Comparison of ENCODE assay signal across 27 cellular contexts in the genomic region with DNA sequence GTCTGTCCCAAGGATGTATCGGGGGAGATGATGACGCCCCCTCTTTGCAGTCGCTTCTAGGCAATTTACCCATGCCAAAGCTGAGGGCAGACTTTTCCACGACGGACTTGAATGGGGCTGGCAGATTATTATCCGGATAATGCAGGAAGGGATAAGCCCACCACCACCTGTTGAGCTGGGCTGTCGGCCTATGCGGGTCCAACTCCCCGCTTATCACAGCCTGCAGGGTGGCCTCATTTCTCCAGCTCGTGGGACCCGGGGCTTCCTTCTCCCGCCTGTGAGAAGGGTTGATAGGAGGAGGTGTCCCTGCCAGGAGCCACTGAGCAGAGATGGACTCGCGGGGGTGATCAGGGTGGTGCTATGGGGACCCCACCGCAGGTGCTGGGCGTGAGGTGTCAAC. TPM values are rescaled to one million over a fixed set of nuclear protein-coding genes. Genes with fewer than 3 reads are reported as not detected.
DNase-seq lines count a peak whose midpoint lies in the region; ATAC-seq, FAIRE-seq and TF ChIP-seq lines count a peak whose summit lies in the region.
"Had no signal": no experiment of that assay in that cellular context is flagged by ENCODE, and none has a peak within 500 bp of the region (broad histone marks: within the 10 kb centered on the region; RNA-seq: fewer than 3 reads in every experiment).

No MANE protein-coding gene starts in this region.

- no peak for TF ChIP-seq POLR2A in A549 (IDR thresholded peaks at IDR 0.05; ENCODE audit: low read length)
- no peak for TF ChIP-seq POLR2A in esophagus squamous epithelium (IDR thresholded peaks at IDR 0.05)

- no peaks in the 10 kb centered on the region for H3K36me3 ChIP-seq in astrocyte (ENCODE audit: insufficient read depth, low read length)
- H3K36me3 ChIP-seq in esophagus squamous epithelium, result no peaks in the 10 kb centered on the region
- H3K36me3 ChIP-seq: HAP-1, heart right ventricle, upper lobe of left lung had no signal

- H3K4me3 Mint-ChIP-seq in H9 (peak overlapping the region; percentile 44 to 66), astrocyte (ENCODE audit: unreplicated experiment) (no peak overlapping the region)
- H3K4me3 Mint-ChIP-seq: activated naive CD4-positive, alpha-beta T cell treated with anti-CD3 and anti-CD28 coated beads, Interleukin-2, amount 10 ng/mL, durations not matched to agents 7 days and 5 days; activated T-cell treated with anti-CD3 and anti-CD28 coated beads, Interleukin-2, amount 50 U/mL, for 24 hours; dendritic cell treated with granulocyte-macrophage colony-stimulating factor and Interleukin-4, amounts not matched to agents 40 ng/mL and 50 ng/mL, for 4 days had no signal

- H3K4me1 Mint-ChIP-seq in H9 (peaks cover 6 to 9% of the 10 kb centered on the region in 2 experiments), astrocyte (ENCODE audit: low read depth, unreplicated experiment) (no peaks in the 10 kb centered on the region)
- H3K4me1 Mint-ChIP-seq: activated naive CD4-positive, alpha-beta T cell treated with anti-CD3 and anti-CD28 coated beads, Interleukin-2, amount 10 ng/mL, durations not matched to agents 7 days and 5 days had no signal

- H2BK120ac ChIP-seq in H9 (ENCODE audit: low read depth, low read length, poor library complexity, severe bottlenecking), result no peak overlapping the region

- no peak overlapping the region for H2BK20ac ChIP-seq in H9 (ENCODE audit: low read depth, low read length, poor library complexity, severe bottlenecking)

- no peaks in the 10 kb centered on the region for H3K9me3 ChIP-seq in A549
- no peaks in the 10 kb centered on the region for H3K9me3 ChIP-seq in H9 (ENCODE audit: control insufficient read depth, low read depth, low read length)
- no peaks in the 10 kb centered on the region for H3K9me3 ChIP-seq in astrocyte (ENCODE audit: insufficient read depth, low read depth, low read length)
- no peaks in the 10 kb centered on the region for H3K9me3 ChIP-seq in esophagus squamous epithelium
- H3K9me3 ChIP-seq: HAP-1, heart right ventricle, upper lobe of left lung had no signal

- H3K18ac ChIP-seq in H9 (ENCODE audit: insufficient read length, low read depth, low read length), result no peak overlapping the region

- H3K27me3 ChIP-seq in H9 (ENCODE audit: insufficient read depth, low read length) (no peaks in the 10 kb centered on the region), astrocyte (ENCODE audit: insufficient read depth, low read length) (peaks cover 40% of the 10 kb centered on the region), esophagus squamous epithelium (peaks cover 4 to 90% (median 9%) of the 10 kb centered on the region in 4 donors)

- H3K9me3 Mint-ChIP-seq in H9 (no peaks in the 10 kb centered on the region; a peak in 1 of 5 replicates), astrocyte (ENCODE audit: unreplicated experiment) (peaks cover 1% of the 10 kb centered on the region)
- no peaks in the 10 kb centered on the region for H3K9me3 Mint-ChIP-seq in activated naive CD4-positive, alpha-beta T cell treated with anti-CD3 and anti-CD28 coated beads, Interleukin-2, amount 50 U/mL, for 72 hours
- H3K9me3 Mint-ChIP-seq: activated naive CD4-positive, alpha-beta T cell treated with anti-CD3 and anti-CD28 coated beads, Interleukin-2, amount 10 ng/mL, durations not matched to agents 7 days and 5 days; activated T-cell treated with anti-CD3 and anti-CD28 coated beads, Interleukin-2, amount 50 U/mL, for 24 hours; dendritic cell treated with granulocyte-macrophage colony-stimulating factor and Interleukin-4, amounts not matched to agents 40 ng/mL and 50 ng/mL, for 4 days had no signal

- H4K20me1 ChIP-seq in H9 (ENCODE audit: control insufficient read depth, insufficient read depth, insufficient read length) (no peaks in the 10 kb centered on the region), astrocyte (ENCODE audit: insufficient read depth, low read length) (no peaks in the 10 kb centered on the region)

- H3K23ac ChIP-seq in H9 (ENCODE audit: insufficient read length, low read depth, low read length), result no peak overlapping the region

- no peak overlapping the region for H3K56ac ChIP-seq in H9 (ENCODE audit: insufficient read length, low read depth, low read length)

- TF ChIP-seq CTCF in A549 (IDR thresholded peaks at IDR 0.05) (no peak), H9 (conservative IDR thresholded peaks at IDR 0.05) (no peak), astrocyte (IDR thresholded peaks at IDR 0.05; ENCODE audit: insufficient read depth, low read depth, low read length) (no peak), esophagus squamous epithelium (IDR thresholded peaks at IDR 0.05) (no peak)

- H3K27me3 Mint-ChIP-seq in H9 (ENCODE audit: low read depth) (peaks cover 55% of the 10 kb centered on the region), astrocyte (ENCODE audit: low read depth, unreplicated experiment) (peaks cover 78% of the 10 kb centered on the region)

- H3K4me3 ChIP-seq in A549 (peak overlapping the region; percentile 39; the same call in 1 of the 3 replicates), astrocyte (ENCODE audit: insufficient read depth, low read depth, low read length) (no peak overlapping the region), esophagus squamous epithelium (no peak overlapping the region)
- H3K4me3 ChIP-seq: heart right ventricle, lung, upper lobe of left lung had no signal

- DNase-seq in A549 (ENCODE audit: low read depth in 1 of 2, low spot score in 1 of 2) (no peak), H9 (no peak), astrocyte (ENCODE audit: low read depth) (no peak), mesenteric fat pad (ENCODE audit: low spot score) (peak; percentile 53), NCI-H2081 treated with DMSO at 0.1 percent for 48 hours (lab: John Stamatoyannopoulos, UW) (no peak), esophagus squamous epithelium (lab: John Stamatoyannopoulos, UW) (no peak), RPMI8226 (no peak)
- no peak for DNase-seq in activated naive CD4-positive, alpha-beta T cell treated with anti-CD3 and anti-CD28 coated beads, Interleukin-2, amount 50 U/mL, for 72 hours (ENCODE audit: low spot score in 2 of 2)
- DNase-seq: activated CD8-positive, alpha-beta memory T cell treated with anti-CD3 and anti-CD28 coated beads for 24 hours; activated naive CD4-positive, alpha-beta T cell treated with anti-CD3 and anti-CD28 coated beads, Interleukin-2, amount 10 ng/mL, durations not matched to agents 7 days and 5 days; activated T-cell treated with anti-CD3 and anti-CD28 coated beads, Interleukin-2, amount 50 U/mL, for 24 hours; heart right ventricle; KG1; NCI-H748 treated with DMSO at 0.1 percent for 48 hours; OCI-M1; right cardiac atrium; Right ventricle myocardium superior; stimulated activated CD8-positive, alpha-beta memory T cell treated with anti-CD3 and anti-CD28 coated beads, Interleukin-4, amount 100 ng/mL, for 48 hours had no signal

- no peaks in the 10 kb centered on the region for H3K79me1 ChIP-seq in H9 (ENCODE audit: insufficient read depth, low read depth, low read length, poor library complexity, severe bottlenecking)

- H4K8ac ChIP-seq in H9 (replicated peaks; ENCODE audit: insufficient read length, low read depth, low read length), result no peak overlapping the region

- no peak for TF ChIP-seq RAD21 in A549 (conservative IDR thresholded peaks at IDR 0.05 in 1 of 2, IDR thresholded peaks at IDR 0.05 in 1 of 2)

- peak in 1 of 2 experiments; percentile 25; a peak in 3 of 6 replicates for ATAC-seq in A549
- no peak for ATAC-seq in activated naive CD4-positive, alpha-beta T cell treated with anti-CD3 and anti-CD28 coated beads, Interleukin-2, amount 50 U/mL, for 72 hours
- ATAC-seq: heart right ventricle, right cardiac atrium had no signal

- H3K27ac Mint-ChIP-seq in H9 (no peak overlapping the region), astrocyte (ENCODE audit: unreplicated experiment) (no peak overlapping the region)
- H3K27ac Mint-ChIP-seq in activated naive CD4-positive, alpha-beta T cell treated with anti-CD3 and anti-CD28 coated beads, Interleukin-2, amount 50 U/mL, for 72 hours, result no peak overlapping the region
- H3K27ac Mint-ChIP-seq: activated naive CD4-positive, alpha-beta T cell treated with anti-CD3 and anti-CD28 coated beads, Interleukin-2, amount 10 ng/mL, durations not matched to agents 7 days and 5 days; activated T-cell treated with anti-CD3 and anti-CD28 coated beads, Interleukin-2, amount 50 U/mL, for 24 hours; CD14-positive monocyte; dendritic cell treated with granulocyte-macrophage colony-stimulating factor and Interleukin-4, amounts not matched to agents 40 ng/mL and 50 ng/mL, for 4 days had no signal

- H3K36me3 Mint-ChIP-seq in H9 (ENCODE audit: insufficient read depth in 1 of 3, low read depth in 3 of 3), result no peaks in the 10 kb centered on the region
- H3K36me3 Mint-ChIP-seq in astrocyte (ENCODE audit: low read depth, unreplicated experiment), result no peaks in the 10 kb centered on the region
- H3K36me3 Mint-ChIP-seq in activated naive CD4-positive, alpha-beta T cell treated with anti-CD3 and anti-CD28 coated beads, Interleukin-2, amount 50 U/mL, for 72 hours, result no peaks in the 10 kb centered on the region
- H3K36me3 Mint-ChIP-seq: activated naive CD4-positive, alpha-beta T cell treated with anti-CD3 and anti-CD28 coated beads, Interleukin-2, amount 10 ng/mL, durations not matched to agents 7 days and 5 days; CD14-positive monocyte had no signal

- no peak overlapping the region for H3T11ph ChIP-seq in H9 (ENCODE audit: low read length)

- CTCF ChIA-PET in A549 (lab: Yijun Ruan, JAX), result interaction anchor here (0.8 to 1.3 kb wide), 3 partner anchors 16 to 581 kb away, joined by 3 to 4 read pairs (median 3); no protein-coding TSS in a partner anchor

- TF ChIP-seq EP300 in A549 (IDR thresholded peaks at IDR 0.05), result no peak

- peaks cover 5% of the 10 kb centered on the region for H3K23me2 ChIP-seq in H9 (ENCODE audit: insufficient read length, low read depth, low read length, poor library complexity, severe bottlenecking)

- WGBS in A549 (ENCODE audit: missing lambda C conversion rate), result 57% methylated on average over 16 of the region's 16 CpGs
- no CpG with 5 or more reads among the region's 16 CpGs for WGBS in H9 (ENCODE audit: extremely low coverage, insufficient read length, low lambda C conversion rate)
- 29 to 77% methylated on average over 3 to 5 of the region's 16 CpGs for WGBS in esophagus squamous epithelium, 2 donors

- FAIRE-seq in A549 (lab: Jason Lieb, UNC), result no peak
- no peak for FAIRE-seq in astrocyte (lab: Jason Lieb, UNC)
- FAIRE-seq: endothelial cell of umbilical vein, keratinocyte, TTC549 had no signal

- no peak overlapping the region for H3K4ac ChIP-seq in H9 (ENCODE audit: low read depth, low read length)

- no peak overlapping the region for H2BK15ac ChIP-seq in H9 (ENCODE audit: low read depth, low read length)

- H3K79me2 ChIP-seq in H9 (ENCODE audit: insufficient read depth, low read length), result no peaks in the 10 kb centered on the region
- no peaks in the 10 kb centered on the region for H3K79me2 ChIP-seq in astrocyte (ENCODE audit: insufficient read depth, low read length)

- H2BK5ac ChIP-seq in H9 (ENCODE audit: insufficient read length, low read length), result no peak overlapping the region

- POLR2A ChIA-PET in A549 (lab: Yijun Ruan, JAX), result no interaction called here

- H2AFZ ChIP-seq in H9 (ENCODE audit: low read length) (no peak overlapping the region), astrocyte (ENCODE audit: low read depth, low read length) (peak overlapping the region; percentile 26)

- no peak overlapping the region for H2AK5ac ChIP-seq in H9 (ENCODE audit: insufficient read length, low read length)

- H3K9ac ChIP-seq in H9 (ENCODE audit: extremely low read depth, insufficient read length, low read length), result no peak overlapping the region
- H3K9ac ChIP-seq in astrocyte (ENCODE audit: low read length), result no peak overlapping the region

- no peak overlapping the region for H3K27ac ChIP-seq in A549
- H3K27ac ChIP-seq in H9 (ENCODE audit: insufficient read length, low read depth, low read length), result no peak overlapping the region
- H3K27ac ChIP-seq in astrocyte (ENCODE audit: low read depth, low read length), result no peak overlapping the region
- no peak overlapping the region for H3K27ac ChIP-seq in esophagus squamous epithelium
- H3K27ac ChIP-seq: heart right ventricle, upper lobe of left lung had no signal

- intact Hi-C loops in esophagus squamous epithelium (cut with DNase I), result no loop called here

- no peak overlapping the region for H3K14ac ChIP-seq in H9 (ENCODE audit: insufficient read depth, low read length)

- no peak overlapping the region for H4K5ac ChIP-seq in H9 (ENCODE audit: insufficient read length, low read depth, low read length)

- H4K91ac ChIP-seq in H9 (ENCODE audit: insufficient read length, low read depth, low read length), result no peak overlapping the region

- H3K4me1 ChIP-seq in A549 (0 out of 3 replicates have a peak, but pooled peaks cover 4% of the 10 kb centered on the region), H9 (ENCODE audit: insufficient read depth, low read length) (peaks cover 3% of the 10 kb centered on the region; the same call in 1 of the 2 replicates), astrocyte (ENCODE audit: insufficient read depth, low read length) (no peaks in the 10 kb centered on the region), esophagus squamous epithelium (peaks cover 0 to 6% (median 0%) of the 10 kb centered on the region in 3 donors)
- H3K4me1 ChIP-seq: HAP-1, heart right ventricle had no signal

- H2BK12ac ChIP-seq in H9 (ENCODE audit: insufficient read length, low read depth, low read length), result no peak overlapping the region

- peak overlapping the region; percentile 87 for H3K4me2 ChIP-seq in A549
- H3K4me2 ChIP-seq in H9 (ENCODE audit: insufficient read depth, insufficient read length, low read length), result peak overlapping the region; percentile 40
- H3K4me2 ChIP-seq in astrocyte (ENCODE audit: low read length), result no peak overlapping the region

RNA-seq across cellular contexts. Expression of a gene that starts 0.6 kb away (rescaled TPM):
- polyA plus RNA-seq in A549 (2011; rRNA removed), result not detected in 2 replicates
- not detected in 2 replicates for polyA plus RNA-seq in A549 (2012; cell fraction: cytosol; rRNA removed)
- polyA plus RNA-seq in A549 (2012; cell fraction: nucleus; rRNA removed), result 0.05 and 0.31 TPM in 2 replicates
- 0.07 to 0.09 TPM in 2 of 3 replicates, not detected in the other for polyA plus RNA-seq in A549 (2017; fragmentation: RNase III; extraction: RNeasy Plus Mini Kit Qiagen cat#74134 plus additional on column Dnase treatment)
- polyA minus RNA-seq in A549 (2011; rRNA and poly(A)+ RNA removed), result not detected in 2 replicates
- total RNA-seq in H9 (2021), result 1.2 and 1.6 TPM in 2 replicates
- not detected in 2 replicates for total RNA-seq in astrocyte
- not detected for total RNA-seq in mesenteric fat pad
- not detected for total RNA-seq in esophagus squamous epithelium
- not detected for total RNA-seq in activated naive CD4-positive, alpha-beta T cell treated with anti-CD3 and anti-CD28 coated beads, Interleukin-2, amount 50 U/mL, for 72 hours
- total RNA-seq: endothelial cell of umbilical vein, heart right ventricle, lung, omental fat pad, right cardiac atrium, Right ventricle myocardium superior, upper lobe of left lung had no signal
- polyA plus RNA-seq: CD14-positive monocyte, endothelial cell of umbilical vein, heart right ventricle, keratinocyte, lung, right cardiac atrium had no signal
